Comparison of ENCODE assay signal across 23 cellular contexts in genomic region chr1:105398909-105399308, GRCh38.
DNase-seq lines count a peak whose midpoint lies in the region; ATAC-seq and TF ChIP-seq lines count a peak whose summit lies in the region.
"Had no signal": no experiment of that assay in that cellular context is flagged by ENCODE, and none has a peak within 500 bp of the region (broad histone marks: within the 10 kb centered on the region; RNA-seq: fewer than 3 reads in every experiment).

No MANE protein-coding gene starts in this region.

- intact Hi-C loops in sciatic nerve (cut with DNase I) = no loop called here

- no peaks in the 10 kb centered on the region for H3K4me1 Mint-ChIP-seq in stimulated activated memory B cell treated with anti-CD40 and anti-IgM and Interleukin-4, amounts not matched to agents 10 μg/mL and 1 μg/mL and 100 μg/mL, for 72 hours
- H3K4me1 Mint-ChIP-seq: B cell; CD14-positive monocyte; CD4-positive, alpha-beta memory T cell; CD4-positive, CD25-positive, alpha-beta regulatory T cell; CD8-positive, alpha-beta memory T cell had no signal

- no peaks in the 10 kb centered on the region for H3K36me3 Mint-ChIP-seq in stimulated activated memory B cell treated with anti-CD40 and anti-IgM and Interleukin-4, amounts not matched to agents 10 μg/mL and 1 μg/mL and 100 μg/mL, for 72 hours
- H3K36me3 Mint-ChIP-seq: CD14-positive monocyte; CD4-positive, alpha-beta memory T cell; CD4-positive, CD25-positive, alpha-beta regulatory T cell; CD8-positive, alpha-beta memory T cell had no signal

- peaks cover 4% of the 10 kb centered on the region for H3K9me3 Mint-ChIP-seq in stimulated activated memory B cell treated with anti-CD40 and anti-IgM and Interleukin-4, amounts not matched to agents 10 μg/mL and 1 μg/mL and 100 μg/mL, for 72 hours

- peak; percentile 56 for ATAC-seq in stimulated activated memory B cell treated with anti-CD40 and anti-IgM and Interleukin-4, amounts not matched to agents 10 μg/mL and 1 μg/mL and 100 μg/mL, for 72 hours
- ATAC-seq in sciatic nerve = no peak
- ATAC-seq: GM12878 had no signal

- peak overlapping the region; percentile 21; the same call in 1 of the 2 replicates for H3K27ac ChIP-seq in 22Rv1
- H3K27ac ChIP-seq: BLaER1 treated with 17β-estradiol and CSF1 and Interleukin-3, amounts not matched to agents 10 nM and 100 nM had no signal

- DNase-seq in UCSD-AML1 (lab: John Stamatoyannopoulos, UW; ENCODE audit: unreplicated experiment) = peak; percentile 1
- no peak for DNase-seq in sciatic nerve (ENCODE audit: low spot score)
- no peak for DNase-seq in GM19240 (ENCODE audit: insufficient read length, low spot score)
- DNase-seq in dedifferentiated amniotic fluid mesenchymal stem cell (ENCODE audit: extremely low spot score) = no peak
- DNase-seq: 8988T; AML-193; CD4-positive, alpha-beta memory T cell; CD4-positive, CD25-positive, alpha-beta regulatory T cell; CD8-positive, alpha-beta memory T cell; COR-L47; DMS 273 treated with DMSO at 0.1 percent for 48 hours; DMS153; DMS53; DMS79; DND-41; EL; GDM1 had no signal

- H3K27me3 Mint-ChIP-seq in stimulated activated memory B cell treated with anti-CD40 and anti-IgM and Interleukin-4, amounts not matched to agents 10 μg/mL and 1 μg/mL and 100 μg/mL, for 72 hours = no peaks in the 10 kb centered on the region
- H3K27me3 Mint-ChIP-seq: B cell; CD4-positive, alpha-beta memory T cell; CD4-positive, CD25-positive, alpha-beta regulatory T cell; CD8-positive, alpha-beta memory T cell had no signal

- H3K4me3 Mint-ChIP-seq in stimulated activated memory B cell treated with anti-CD40 and anti-IgM and Interleukin-4, amounts not matched to agents 10 μg/mL and 1 μg/mL and 100 μg/mL, for 72 hours = no peak overlapping the region
- H3K4me3 Mint-ChIP-seq: B cell; CD14-positive monocyte; CD4-positive, alpha-beta memory T cell; CD4-positive, CD25-positive, alpha-beta regulatory T cell; CD8-positive, alpha-beta memory T cell had no signal

- no peak for TF ChIP-seq CTCF in 22Rv1 (IDR thresholded peaks at IDR 0.05)

- H3K27ac Mint-ChIP-seq in stimulated activated memory B cell treated with anti-CD40 and anti-IgM and Interleukin-4, amounts not matched to agents 10 μg/mL and 1 μg/mL and 100 μg/mL, for 72 hours = no peak overlapping the region
- H3K27ac Mint-ChIP-seq: B cell; CD14-positive monocyte; CD4-positive, alpha-beta memory T cell; CD4-positive, CD25-positive, alpha-beta regulatory T cell; CD8-positive, alpha-beta memory T cell had no signal
